In genomic region chr6:49462927-49463611, GRCh38 we compare ENCODE assay signal across 8 cellular contexts. TPM values are rescaled to one million over a fixed set of nuclear protein-coding genes. Genes with fewer than 3 reads are reported as not detected.
A peak's percentile ranks its signal among the peaks of the same experiment; 100 is the strongest.
DNase-seq lines count a peak whose midpoint lies in the region; ATAC-seq and TF ChIP-seq lines count a peak whose summit lies in the region.

TSS of gene CENPQ (plus strand) at chr6:49463370. CDS start at chr6:49470177, 6,807 bp downstream.
TSS of gene MMUT (minus strand) at chr6:49463253. CDS start at chr6:49459466, 3,787 bp downstream.

- H3K27me3 ChIP-seq in kidney epithelial cell (ENCODE audit: control insufficient read depth, insufficient read depth, low read length): no peaks in the 10 kb centered on the region

- peak; percentile 98 for ATAC-seq in HG03439 (IDR thresholded peaks at IDR 0.05; ENCODE audit: unreplicated experiment)

- TF ChIP-seq POLR2A in GM19193 (IDR thresholded peaks at IDR 0.05; ENCODE audit: extremely low read depth, insufficient read depth, insufficient read length): peak; percentile 81

- H3K27ac Mint-ChIP-seq in chondrocyte (ENCODE audit: unreplicated experiment): peak within 1 kb of the TSS; percentile 93

- H3K9me3 Mint-ChIP-seq in chondrocyte (ENCODE audit: low read depth): no peaks in the 10 kb centered on the region

- peak within 1 kb of the TSS; percentile 96 for H3K4me3 Mint-ChIP-seq in chondrocyte (ENCODE audit: unreplicated experiment)

- peak; percentile 95 to 97 for DNase-seq in AML-193 (lab: John Stamatoyannopoulos, UW)
- peak; percentile 96 for DNase-seq in NCI-H510A treated with DMSO at 0.1 percent for 48 hours (lab: John Stamatoyannopoulos, UW)
- DNase-seq in activated CD4-positive, alpha-beta T cell treated with anti-CD3 and anti-CD28 coated beads for 24 hours (ENCODE audit: low read depth in 2 of 2): peak; percentile 79 to 80
- peak; percentile 95 for DNase-seq in chondrocyte (ENCODE audit: low spot score)
- peak; percentile 83 for DNase-seq in kidney epithelial cell (ENCODE audit: low read depth)
- DNase-seq in stimulated activated CD4-positive, alpha-beta T cell treated with anti-CD3 and anti-CD28 coated beads, Interleukin-15, amount 100 ng/mL, for 48 hours (ENCODE audit: low read depth in 2 of 2): peak; percentile 83 to 85

- no peaks in the 10 kb centered on the region for H3K27me3 Mint-ChIP-seq in chondrocyte (ENCODE audit: low read depth)

- H3K36me3 ChIP-seq in kidney epithelial cell (ENCODE audit: control insufficient read depth, insufficient read depth, low read length): no peaks in the 10 kb centered on the region

- H3K4me1 Mint-ChIP-seq in chondrocyte (ENCODE audit: low read depth): peaks cover 26% of the 10 kb centered on the region

- peak within 1 kb of the TSS; percentile 92 for H3K4me3 ChIP-seq in kidney epithelial cell (ENCODE audit: low read depth, low read length)

- no peaks in the 10 kb centered on the region for H3K36me3 Mint-ChIP-seq in chondrocyte (ENCODE audit: low read depth)

- TF ChIP-seq CTCF in chondrocyte (IDR thresholded peaks at IDR 0.05) (no peak), kidney epithelial cell (IDR thresholded peaks at IDR 0.05; ENCODE audit: insufficient read depth, low read length, poor library complexity, severe bottlenecking) (no peak)

RNA-seq across cellular contexts. Expression of gene CENPQ, which starts in this region (rescaled TPM):
- total RNA-seq in chondrocyte (1.8 to 6.5 TPM (median 2.6 TPM) in 3 replicates), kidney epithelial cell (3.3 and 10.5 TPM in 2 replicates)

RNA-seq across cellular contexts. Expression of gene MMUT, which starts in this region (rescaled TPM):
- 18.3 to 25.3 TPM (median 18.9 TPM) in 3 replicates for total RNA-seq in chondrocyte
- 13.0 and 13.8 TPM in 2 replicates for total RNA-seq in kidney epithelial cell

Comparison
In these comparisons a context has a peak if more than half of its experiments do, and no peak if none do; other contexts are left out.
1. Peak in every context shown above with its lines: DNase-seq, ATAC-seq and H3K4me3 ChIP-seq.